In genomic region chr4:184599492-184600135, GRCh38 we compare ENCODE assay signal across 15 cellular contexts. TPM values are rescaled to one million over a fixed set of nuclear protein-coding genes. Genes with fewer than 3 reads are reported as not detected.
DNase-seq lines count a peak whose midpoint lies in the region; FAIRE-seq and TF ChIP-seq lines count a peak whose summit lies in the region.
"Had no signal": no experiment of that assay in that cellular context is flagged by ENCODE, and none has a peak within 500 bp of the region (broad histone marks: within the 10 kb centered on the region; RNA-seq: fewer than 3 reads in every experiment).

No MANE protein-coding gene starts in this region.

- no peak overlapping the region for H2AFZ ChIP-seq in endothelial cell of umbilical vein (ENCODE audit: low read depth, low read length)

- CTCF ChIA-PET in endothelial cell of umbilical vein (lab: Charles Lee), result no interaction called here

- no peak overlapping the region for H3K4me3 ChIP-seq in endothelial cell of umbilical vein (replicated peaks in 1 of 3; ENCODE audit: insufficient read depth in 1 of 3, low read depth in 1 of 3, low read length in 3 of 3)
- H3K4me3 ChIP-seq in skeletal muscle cell (ENCODE audit: low read depth, low read length), result no peak overlapping the region
- H3K4me3 ChIP-seq: dorsolateral prefrontal cortex, heart left ventricle had no signal

- peaks cover 7% of the 10 kb centered on the region for H3K36me3 Mint-ChIP-seq in endothelial cell (ENCODE audit: low read depth, unreplicated experiment)
- H3K36me3 Mint-ChIP-seq: activated naive CD8-positive, alpha-beta T cell treated with anti-CD3 and anti-CD28 coated beads for 36 hours had no signal

- H3K9me3 Mint-ChIP-seq in endothelial cell (ENCODE audit: unreplicated experiment), result no peaks in the 10 kb centered on the region

- no peak for TF ChIP-seq POLR2A in endothelial cell of umbilical vein (IDR thresholded peaks at IDR 0.05; ENCODE audit: low read depth, low read length)

- no peak overlapping the region for H3K4me3 Mint-ChIP-seq in endothelial cell (ENCODE audit: unreplicated experiment)

- DNase-seq in EL (peak; percentile 85), RCC 7860 (ENCODE audit: low spot score) (peak; percentile 5), endothelial cell of umbilical vein (ENCODE audit: low read depth, low spot score) (no peak), skeletal muscle cell (ENCODE audit: low read depth) (peak; percentile 22), epidermal melanocyte (ENCODE audit: insufficient read length, low spot score) (no peak), GM19239 (ENCODE audit: insufficient read length, low spot score) (no peak), endothelial cell (ENCODE audit: low spot score) (no peak)
- no peak for DNase-seq in effector CD8-positive, alpha-beta T cell (lab: John Stamatoyannopoulos, UW)
- DNase-seq: activated naive CD8-positive, alpha-beta T cell treated with anti-CD3 and anti-CD28 coated beads for 36 hours; dorsolateral prefrontal cortex; OCI-M1; retina; stimulated activated naive CD8-positive, alpha-beta T cell treated with anti-CD3 and anti-CD28 coated beads, Interleukin-15, amount 100 ng/mL, for 72 hours; SW 1271 had no signal

- POLR2A ChIA-PET in endothelial cell of umbilical vein (lab: Charles Lee), result no interaction called here

- dilution Hi-C loops in endothelial cell of umbilical vein (cut with MboI; ENCODE audit: extremely low pct_ligation_motif_present, low sequenced_read_pairs), result no loop called here

- no peak for FAIRE-seq in RCC 7860 (lab: Jason Lieb, UNC)
- peak; percentile 35 for FAIRE-seq in endothelial cell of umbilical vein (lab: Jason Lieb, UNC)
- FAIRE-seq in GM19239 (lab: Jason Lieb, UNC), result no peak

- H4K20me1 ChIP-seq in endothelial cell of umbilical vein (replicated peaks; ENCODE audit: control insufficient read depth, extremely low read depth, insufficient read depth, low read length), result no peaks in the 10 kb centered on the region

- H3K36me3 ChIP-seq in endothelial cell of umbilical vein (ENCODE audit: control insufficient read depth in 2 of 2, extremely low read depth in 1 of 2, insufficient read depth in 2 of 2, low read length in 2 of 2), result no peaks in the 10 kb centered on the region
- H3K36me3 ChIP-seq: heart left ventricle had no signal

- no peaks in the 10 kb centered on the region for H3K79me2 ChIP-seq in endothelial cell of umbilical vein (ENCODE audit: control insufficient read depth, insufficient read depth, low read length)

- no peaks in the 10 kb centered on the region for H3K9me3 ChIP-seq in endothelial cell of umbilical vein (replicated peaks; ENCODE audit: control insufficient read depth, insufficient read depth, low read length)

- TF ChIP-seq CTCF in endothelial cell of umbilical vein (IDR thresholded peaks at IDR 0.05; ENCODE audit: extremely low read depth in 1 of 2, insufficient read depth in 1 of 2, low read depth in 1 of 2, low read length in 2 of 2) (no peak), endothelial cell (IDR thresholded peaks at IDR 0.05; ENCODE audit: unreplicated experiment) (no peak)

- no peaks in the 10 kb centered on the region for H3K9me1 ChIP-seq in endothelial cell of umbilical vein (replicated peaks; ENCODE audit: control insufficient read depth, extremely low read depth, insufficient read depth, low read length)

- no peak overlapping the region for H3K27ac Mint-ChIP-seq in endothelial cell (ENCODE audit: unreplicated experiment)
- H3K27ac Mint-ChIP-seq: activated naive CD8-positive, alpha-beta T cell treated with anti-CD3 and anti-CD28 coated beads for 36 hours had no signal

- intact Hi-C loops in endothelial cell of umbilical vein (cut with micrococcal nuclease), result no loop called here

- H3K4me1 Mint-ChIP-seq in endothelial cell (ENCODE audit: unreplicated experiment), result no peaks in the 10 kb centered on the region

- no peak overlapping the region for H3K27ac ChIP-seq in endothelial cell of umbilical vein (ENCODE audit: insufficient read depth, low read depth, low read length)
- H3K27ac ChIP-seq: dorsolateral prefrontal cortex, heart left ventricle had no signal

- no peaks in the 10 kb centered on the region for H3K27me3 ChIP-seq in endothelial cell of umbilical vein (ENCODE audit: control insufficient read depth in 2 of 2, insufficient read depth in 2 of 2, low read length in 2 of 2)
- H3K27me3 ChIP-seq: dorsolateral prefrontal cortex, heart left ventricle had no signal

- H3K27me3 Mint-ChIP-seq in endothelial cell (ENCODE audit: unreplicated experiment), result peaks cover 5% of the 10 kb centered on the region
- H3K27me3 Mint-ChIP-seq: activated naive CD8-positive, alpha-beta T cell treated with anti-CD3 and anti-CD28 coated beads for 36 hours had no signal

- no peak overlapping the region for H3K9ac ChIP-seq in endothelial cell of umbilical vein (replicated peaks; ENCODE audit: extremely low read depth, insufficient read depth, low read length)

- no TSS peak for BruUV-seq in endothelial cell of umbilical vein (replicated peaks; lab: Mats Ljungman, UMichigan)

- no peak overlapping the region for H3K4me2 ChIP-seq in endothelial cell of umbilical vein (ENCODE audit: insufficient read depth, low read length)

- H3K4me1 ChIP-seq in endothelial cell of umbilical vein (ENCODE audit: control insufficient read depth, extremely low read depth, insufficient read depth, low read length), result peaks cover 16% of the 10 kb centered on the region

TF ChIP-seq in endothelial cell of umbilical vein, 7 proteins besides CTCF, POLR2A, EP300 and RAD21:
- TF ChIP-seq EZH2 (IDR thresholded peaks at IDR 0.05; ENCODE audit: borderline replicate concordance, low read depth, low read length, severe bottlenecking), result no peak
- no peak for TF ChIP-seq MYC (IDR thresholded peaks at IDR 0.05; ENCODE audit: low read depth, low read length)
- TF ChIP-seq GATA2 (IDR thresholded peaks at IDR 0.05; ENCODE audit: insufficient read depth, insufficient read length, low read depth, low read length), result no peak
- no peak for TF ChIP-seq POLR2AphosphoS5 (IDR thresholded peaks at IDR 0.05; ENCODE audit: insufficient read depth, low read depth, low read length)
- TF ChIP-seq FOS (IDR thresholded peaks at IDR 0.05; ENCODE audit: borderline replicate concordance, insufficient read depth, low read length), result no peak

RNA-seq across cellular contexts. Expression of gene CASP3, which starts 49.6 kb away (rescaled TPM):
- total RNA-seq in endothelial cell of umbilical vein (54.5 and 66.1 TPM in 2 replicates), endothelial cell (ENCODE audit: unreplicated experiment) (53.2 TPM)
- polyA plus RNA-seq in endothelial cell of umbilical vein, result 17.9 and 26.0 TPM in 2 replicates
- 30.9 and 31.4 TPM in 2 replicates for polyA plus RNA-seq in endothelial cell of umbilical vein (2011; cell fraction: cytosol; rRNA removed)
- polyA plus RNA-seq in endothelial cell of umbilical vein (2011; cell fraction: nucleus; rRNA removed), result 27.7 and 41.8 TPM in 2 replicates
- polyA plus RNA-seq in endothelial cell of umbilical vein (2012), result 45.2 and 68.0 TPM in 2 replicates
- polyA minus RNA-seq in endothelial cell of umbilical vein, result 18.8 and 21.0 TPM in 2 replicates
- 8.2 TPM for polyA minus RNA-seq in endothelial cell of umbilical vein (2011; cell fraction: cytosol; rRNA and poly(A)+ RNA removed)
- polyA minus RNA-seq in endothelial cell of umbilical vein (2011; cell fraction: nucleus; rRNA and poly(A)+ RNA removed), result 11.9 and 17.1 TPM in 2 replicates

RNA-seq across cellular contexts. Expression of gene PRIMPOL, which starts 49.9 kb away (rescaled TPM):
- 11.1 and 13.6 TPM in 2 replicates for total RNA-seq in endothelial cell of umbilical vein
- 3.6 and 5.9 TPM in 2 replicates for polyA plus RNA-seq in endothelial cell of umbilical vein
- 6.5 and 6.6 TPM in 2 replicates for polyA plus RNA-seq in endothelial cell of umbilical vein (2011; cell fraction: cytosol; rRNA removed)
- 11.2 and 12.4 TPM in 2 replicates for polyA plus RNA-seq in endothelial cell of umbilical vein (2011; cell fraction: nucleus; rRNA removed)
- polyA plus RNA-seq in endothelial cell of umbilical vein (2012), result 10.3 and 10.4 TPM in 2 replicates
- polyA minus RNA-seq in endothelial cell of umbilical vein, result 2.0 and 2.9 TPM in 2 replicates
- 5.5 TPM for polyA minus RNA-seq in endothelial cell of umbilical vein (2011; cell fraction: cytosol; rRNA and poly(A)+ RNA removed)
- 2.6 and 4.8 TPM in 2 replicates for polyA minus RNA-seq in endothelial cell of umbilical vein (2011; cell fraction: nucleus; rRNA and poly(A)+ RNA removed)
- total RNA-seq in endothelial cell (ENCODE audit: unreplicated experiment), result 12.3 TPM

Comparison
In these comparisons a context has a peak if more than half of its experiments do, and no peak if none do; other contexts are left out.
1. DNase-seq: peak in EL (single experiment), RCC 7860 (single experiment) and skeletal muscle cell (single experiment); none in endothelial cell of umbilical vein (single experiment), effector CD8-positive, alpha-beta T cell (single experiment), epidermal melanocyte (single experiment), GM19239 (single experiment) and endothelial cell (single experiment).